1 cellular context compared by ENCODE assay signal in the genomic region with DNA sequence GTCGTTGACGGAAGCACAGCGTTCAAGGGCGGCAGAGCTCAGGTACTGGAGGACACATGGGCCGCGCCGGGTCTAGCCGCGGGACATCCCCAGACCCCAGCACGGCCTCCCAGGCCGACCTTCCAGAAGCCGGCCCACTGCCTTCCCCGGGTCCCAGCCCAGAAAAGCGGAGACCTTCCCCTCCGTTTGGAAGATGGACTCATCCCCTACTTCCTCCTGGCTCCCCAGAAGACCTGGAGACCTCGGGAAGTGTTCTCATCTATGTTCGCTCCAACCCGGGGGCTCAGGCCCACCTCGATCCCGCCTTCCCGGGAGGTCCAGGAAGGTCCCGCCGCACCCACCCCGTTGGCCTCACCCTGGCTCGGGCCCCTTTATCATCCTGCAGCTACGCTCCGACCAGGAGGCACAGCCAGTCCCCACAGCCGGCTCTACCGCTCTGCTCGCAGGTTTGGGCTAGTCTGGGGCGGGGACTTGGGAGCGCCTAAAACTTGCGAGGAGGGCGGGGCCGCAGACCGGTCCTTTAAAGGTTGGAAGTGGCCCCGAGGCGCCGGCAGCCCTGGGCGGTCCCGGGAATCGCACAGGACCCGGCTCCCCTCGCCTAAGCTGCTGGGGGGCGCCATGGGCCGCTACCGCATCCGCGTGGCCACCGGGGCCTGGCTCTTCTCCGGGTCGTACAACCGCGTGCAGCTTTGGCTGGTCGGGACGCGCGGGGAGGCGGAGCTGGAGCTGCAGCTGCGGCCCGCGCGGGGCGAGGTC.
TF ChIP-seq lines count a peak whose summit lies in the region.

ALOX12 (plus strand) TSS at position 550 of the 756 bp plus-strand sequence; CDS start at position 619, 69 bp downstream.

TF ChIP-seq in HepG2, 621 proteins besides CTCF, POLR2A, EP300 and RAD21 (continued from another document):
- TF ChIP-seq, protein P1, sequence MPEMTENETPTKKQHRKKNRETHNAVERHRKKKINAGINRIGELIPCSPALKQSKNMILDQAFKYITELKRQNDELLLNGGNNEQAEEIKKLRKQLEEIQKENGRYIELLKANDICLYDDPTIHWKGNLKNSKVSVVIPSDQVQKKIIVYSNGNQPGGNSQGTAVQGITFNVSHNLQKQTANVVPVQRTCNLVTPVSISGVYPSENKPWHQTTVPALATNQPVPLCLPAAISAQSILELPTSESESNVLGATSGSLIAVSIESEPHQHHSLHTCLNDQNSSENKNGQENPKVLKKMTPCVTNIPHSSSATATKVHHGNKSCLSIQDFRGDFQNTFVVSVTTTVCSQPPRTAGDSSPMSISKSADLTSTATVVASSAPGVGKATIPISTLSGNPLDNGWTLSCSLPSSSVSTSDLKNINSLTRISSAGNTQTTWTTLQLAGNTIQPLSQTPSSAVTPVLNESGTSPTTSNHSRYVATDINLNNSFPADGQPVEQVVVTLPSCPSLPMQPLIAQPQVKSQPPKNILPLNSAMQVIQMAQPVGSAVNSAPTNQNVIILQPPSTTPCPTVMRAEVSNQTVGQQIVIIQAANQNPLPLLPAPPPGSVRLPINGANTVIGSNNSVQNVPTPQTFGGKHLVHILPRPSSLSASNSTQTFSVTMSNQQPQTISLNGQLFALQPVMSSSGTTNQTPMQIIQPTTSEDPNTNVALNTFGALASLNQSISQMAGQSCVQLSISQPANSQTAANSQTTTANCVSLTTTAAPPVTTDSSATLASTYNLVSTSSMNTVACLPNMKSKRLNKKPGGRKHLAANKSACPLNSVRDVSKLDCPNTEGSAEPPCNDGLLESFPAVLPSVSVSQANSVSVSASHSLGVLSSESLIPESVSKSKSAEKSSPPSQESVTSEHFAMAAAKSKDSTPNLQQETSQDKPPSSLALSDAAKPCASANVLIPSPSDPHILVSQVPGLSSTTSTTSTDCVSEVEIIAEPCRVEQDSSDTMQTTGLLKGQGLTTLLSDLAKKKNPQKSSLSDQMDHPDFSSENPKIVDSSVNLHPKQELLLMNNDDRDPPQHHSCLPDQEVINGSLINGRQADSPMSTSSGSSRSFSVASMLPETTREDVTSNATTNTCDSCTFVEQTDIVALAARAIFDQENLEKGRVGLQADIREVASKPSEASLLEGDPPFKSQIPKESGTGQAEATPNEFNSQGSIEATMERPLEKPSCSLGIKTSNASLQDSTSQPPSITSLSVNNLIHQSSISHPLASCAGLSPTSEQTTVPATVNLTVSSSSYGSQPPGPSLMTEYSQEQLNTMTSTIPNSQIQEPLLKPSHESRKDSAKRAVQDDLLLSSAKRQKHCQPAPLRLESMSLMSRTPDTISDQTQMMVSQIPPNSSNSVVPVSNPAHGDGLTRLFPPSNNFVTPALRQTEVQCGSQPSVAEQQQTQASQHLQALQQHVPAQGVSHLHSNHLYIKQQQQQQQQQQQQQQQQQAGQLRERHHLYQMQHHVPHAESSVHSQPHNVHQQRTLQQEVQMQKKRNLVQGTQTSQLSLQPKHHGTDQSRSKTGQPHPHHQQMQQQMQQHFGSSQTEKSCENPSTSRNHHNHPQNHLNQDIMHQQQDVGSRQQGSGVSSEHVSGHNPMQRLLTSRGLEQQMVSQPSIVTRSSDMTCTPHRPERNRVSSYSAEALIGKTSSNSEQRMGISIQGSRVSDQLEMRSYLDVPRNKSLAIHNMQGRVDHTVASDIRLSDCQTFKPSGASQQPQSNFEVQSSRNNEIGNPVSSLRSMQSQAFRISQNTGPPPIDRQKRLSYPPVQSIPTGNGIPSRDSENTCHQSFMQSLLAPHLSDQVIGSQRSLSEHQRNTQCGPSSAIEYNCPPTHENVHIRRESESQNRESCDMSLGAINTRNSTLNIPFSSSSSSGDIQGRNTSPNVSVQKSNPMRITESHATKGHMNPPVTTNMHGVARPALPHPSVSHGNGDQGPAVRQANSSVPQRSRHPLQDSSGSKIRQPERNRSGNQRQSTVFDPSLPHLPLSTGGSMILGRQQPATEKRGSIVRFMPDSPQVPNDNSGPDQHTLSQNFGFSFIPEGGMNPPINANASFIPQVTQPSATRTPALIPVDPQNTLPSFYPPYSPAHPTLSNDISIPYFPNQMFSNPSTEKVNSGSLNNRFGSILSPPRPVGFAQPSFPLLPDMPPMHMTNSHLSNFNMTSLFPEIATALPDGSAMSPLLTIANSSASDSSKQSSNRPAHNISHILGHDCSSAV (CRISPR knock-in tag; IDR thresholded peaks at IDR 0.05; ENCODE audit: borderline replicate concordance), result no peak
